ENCODE assay signal across 24 cellular contexts in the genomic region with DNA sequence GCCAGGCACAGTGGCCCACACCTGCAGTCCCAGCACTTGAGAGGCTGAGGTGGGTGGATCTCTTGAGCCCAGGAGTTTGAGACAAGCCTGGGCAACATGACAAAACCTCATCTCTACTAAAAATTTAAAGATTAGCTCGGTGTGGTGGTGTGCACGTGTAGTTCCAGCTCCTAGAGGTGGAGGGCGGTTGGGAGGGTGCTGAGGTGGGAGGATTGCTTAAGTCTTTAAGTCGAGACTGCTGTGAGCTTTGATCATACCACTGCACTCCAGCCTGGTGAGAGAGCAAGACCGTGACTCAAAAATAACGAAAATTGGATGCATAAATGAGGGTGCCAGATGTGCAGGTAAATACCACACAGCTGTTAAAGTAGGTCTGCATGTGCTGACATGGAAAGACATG. TPM values are rescaled to one million over a fixed set of nuclear protein-coding genes. Genes with fewer than 3 reads are reported as not detected.
A peak's percentile ranks its signal among the peaks of the same experiment; 100 is the strongest.
DNase-seq lines count a peak whose midpoint lies in the region; ATAC-seq and TF ChIP-seq lines count a peak whose summit lies in the region.
"Had no signal": no experiment of that assay in that cellular context is flagged by ENCODE, and none has a peak within 500 bp of the region (broad histone marks: within the 10 kb centered on the region; RNA-seq: fewer than 3 reads in every experiment).

No MANE protein-coding gene starts in this region.

- H3K27ac ChIP-seq in foreskin keratinocyte (no peak overlapping the region), thyroid gland (no peak overlapping the region)
- H3K27ac ChIP-seq: GM23248 had no signal

- no peaks in the 10 kb centered on the region for H3K9me3 ChIP-seq in thyroid gland
- H3K9me3 ChIP-seq: MG63 had no signal

- TF ChIP-seq POLR2A in thyroid gland (IDR thresholded peaks at IDR 0.05): no peak

- H3K4me3 ChIP-seq in thyroid gland (replicated peaks in 1 of 3): no peak overlapping the region
- H3K4me3 ChIP-seq: GM23248, MG63 had no signal

- no peaks in the 10 kb centered on the region for H3K36me3 ChIP-seq in thyroid gland
- H3K36me3 ChIP-seq: MG63 had no signal

- 45 to 55% methylated on average over 6 of the region's 6 CpGs for WGBS in thyroid gland, 2 donors

- no peaks in the 10 kb centered on the region for H3K27me3 ChIP-seq in foreskin keratinocyte
- H3K27me3 ChIP-seq in thyroid gland: no peaks in the 10 kb centered on the region
- H3K27me3 ChIP-seq: MG63 had no signal

- no peaks in the 10 kb centered on the region for H3K4me1 ChIP-seq in foreskin keratinocyte
- H3K4me1 ChIP-seq in thyroid gland: peaks cover 10 to 20% of the 10 kb centered on the region in 2 donors

- ATAC-seq in foreskin keratinocyte: no peak
- ATAC-seq in GM21528 (IDR thresholded peaks at IDR 0.05; ENCODE audit: low FRiP score, unreplicated experiment): no peak
- ATAC-seq: CD8-positive, alpha-beta T cell; Right ventricle myocardium inferior had no signal

- peak; percentile 25 for DNase-seq in NCI-H82 (lab: John Stamatoyannopoulos, UW)
- DNase-seq in NCI-H82 treated with DMSO at 0.1 percent for 48 hours (lab: John Stamatoyannopoulos, UW; ENCODE audit: unreplicated experiment): no peak
- DNase-seq in NCI-H69 (lab: John Stamatoyannopoulos, UW): peak; percentile 68
- peak; percentile 28 to 32 for DNase-seq in foreskin keratinocyte
- DNase-seq in thyroid gland: peak; percentile 12 to 35
- DNase-seq in NCI-H2029 treated with DMSO at 0.1 percent for 48 hours (lab: John Stamatoyannopoulos, UW): no peak
- no peak for DNase-seq in activated naive CD4-positive, alpha-beta T cell treated with Interleukin-2 at 50 U/mL for 16 hours
- DNase-seq: AML-193; C1 segment of cervical spinal cord; Calu3; CD8-positive, alpha-beta T cell; EL; GF-D8; GM23248; MG63; NCI-H1048; NCI-H1417 treated with DMSO at 0.1 percent for 48 hours; NCI-H187; NCI-H2107; NCI-H2227 treated with DMSO at 0.1 percent for 48 hours; NCI-H510A; NCI-H774 had no signal

- intact Hi-C loops in thyroid gland (cut with DNase I): no loop called here

- TF ChIP-seq CTCF in foreskin keratinocyte (conservative IDR thresholded peaks at IDR 0.05) (no peak), thyroid gland (IDR thresholded peaks at IDR 0.05) (no peak)

RNA-seq across cellular contexts. Expression of gene TDRD7, which starts 39.3 kb away (rescaled TPM):
- total RNA-seq in foreskin keratinocyte: 16.7 and 16.9 TPM in 2 replicates
- 6.8 and 7.2 TPM in 2 replicates for polyA plus RNA-seq in foreskin keratinocyte
- total RNA-seq in thyroid gland: 10 to 100 TPM in 3 of 4 donors, 1 to 10 TPM in 1; 9.9 to 12.8 (median 11.4) TPM

Comparison
In these comparisons a context has a peak if more than half of its experiments do, and no peak if none do; other contexts are left out.
1. DNase-seq: peak in NCI-H82 (single experiment), NCI-H69 (single experiment), foreskin keratinocyte (2 of 2) and thyroid gland (2 of 2); none in NCI-H82 treated with DMSO at 0.1 percent for 48 hours (single experiment), NCI-H2029 treated with DMSO at 0.1 percent for 48 hours (single experiment) and activated naive CD4-positive, alpha-beta T cell treated with Interleukin-2 at 50 U/mL for 16 hours (single experiment).